9 cellular contexts compared by ENCODE assay signal in genomic region chr3:197027896-197028710, GRCh38. TPM values are rescaled to one million over a fixed set of nuclear protein-coding genes. Genes with fewer than 3 reads are reported as not detected.
A peak's percentile ranks its signal among the peaks of the same experiment; 100 is the strongest.
DNase-seq lines count a peak whose midpoint lies in the region; ATAC-seq and TF ChIP-seq lines count a peak whose summit lies in the region.
"Had no signal": no experiment of that assay in that cellular context is flagged by ENCODE, and none has a peak within 500 bp of the region (broad histone marks: within the 10 kb centered on the region; RNA-seq: fewer than 3 reads in every experiment).

No MANE protein-coding gene starts in this region.

- peaks cover 15% of the 10 kb centered on the region for H3K27me3 Mint-ChIP-seq in CD8-positive, alpha-beta T cell (ENCODE audit: low read depth)
- H3K27me3 Mint-ChIP-seq in activated naive CD8-positive, alpha-beta T cell treated with anti-CD3 and anti-CD28 coated beads for 36 hours: peaks cover 20% of the 10 kb centered on the region

- H3K36me3 Mint-ChIP-seq in CD8-positive, alpha-beta T cell: no peaks in the 10 kb centered on the region
- H3K36me3 Mint-ChIP-seq in activated naive CD8-positive, alpha-beta T cell treated with anti-CD3 and anti-CD28 coated beads for 36 hours: no peaks in the 10 kb centered on the region

- 93 to 95% methylated on average over 13 to 20 of the region's 21 CpGs for WGBS in mesodermal cell (ENCODE audit: insufficient coverage in 2 of 2), 2 experiments

- no peak overlapping the region for H3K4me3 ChIP-seq in CD8-positive, alpha-beta T cell (ENCODE audit: low read depth, low read length)
- H3K4me3 ChIP-seq in H7 (ENCODE audit: insufficient read depth, low read depth, low read length) (peak overlapping the region; percentile 67), mesodermal cell (ENCODE audit: extremely low read depth, insufficient read depth, low read length, poor library complexity, severe bottlenecking) (peak overlapping the region; percentile 63), tibial artery (peak overlapping the region in 1 of 2 donors; percentile 36)

- peak in 1 of 7 experiments; percentile 9 for DNase-seq in CD8-positive, alpha-beta T cell
- no peak for DNase-seq in H7
- DNase-seq in activated naive CD8-positive, alpha-beta T cell treated with anti-CD3 and anti-CD28 coated beads for 36 hours: no peak
- no peak for DNase-seq in activated effector memory CD4-positive, alpha-beta T cell treated with Interleukin-2 at 50 U/mL for 16 hours
- DNase-seq in tibial artery: no peak
- no peak for DNase-seq in caudate nucleus (lab: John Stamatoyannopoulos, UW)
- no peak for DNase-seq in sciatic nerve (ENCODE audit: low spot score)

- no peak for ATAC-seq in CD8-positive, alpha-beta T cell
- ATAC-seq in sciatic nerve: no peak

- H3K9me3 ChIP-seq in CD8-positive, alpha-beta T cell (ENCODE audit: low read length): no peaks in the 10 kb centered on the region
- H3K9me3 ChIP-seq in mesodermal cell (ENCODE audit: control insufficient read depth, low read length) (no peaks in the 10 kb centered on the region), tibial artery (no peaks in the 10 kb centered on the region)
- H3K9me3 ChIP-seq: pancreas had no signal

- H3K27ac Mint-ChIP-seq in CD8-positive, alpha-beta T cell: no peak overlapping the region
- no peak overlapping the region for H3K27ac Mint-ChIP-seq in activated naive CD8-positive, alpha-beta T cell treated with anti-CD3 and anti-CD28 coated beads for 36 hours

- H3K27me3 ChIP-seq in CD8-positive, alpha-beta T cell (ENCODE audit: insufficient read depth, low read length): no peaks in the 10 kb centered on the region
- H3K27me3 ChIP-seq in H7 (ENCODE audit: control insufficient read depth, insufficient read depth, low read length) (peaks cover 13% of the 10 kb centered on the region), tibial artery (peaks cover 0 to 58% of the 10 kb centered on the region in 2 donors)
- H3K27me3 ChIP-seq: pancreas had no signal

- CTCF ChIA-PET in CD8-positive, alpha-beta T cell (lab: Charles Lee): interaction anchor here (0.9 to 2.0 kb wide), 4 partner anchors 11 to 237 kb away, joined by 3 to 21 read pairs (median 3); no protein-coding TSS in a partner anchor

- no peak for TF ChIP-seq CTCF in CD8-positive, alpha-beta T cell (IDR thresholded peaks at IDR 0.05)
- TF ChIP-seq CTCF in tibial artery (IDR thresholded peaks at IDR 0.05): no peak

- intact Hi-C loops in CD8-positive, alpha-beta T cell (cut with DNase I, micrococcal nuclease): no loop called here
- intact Hi-C loops in tibial artery (cut with DNase I; ENCODE audit: low total_unique reads): no loop called here
- intact Hi-C loops in sciatic nerve (cut with DNase I): no loop called here

- H3K4me1 ChIP-seq in CD8-positive, alpha-beta T cell (ENCODE audit: insufficient read depth, low read length): peaks cover 22% of the 10 kb centered on the region
- peaks cover 31% of the 10 kb centered on the region for H3K4me1 ChIP-seq in mesodermal cell (ENCODE audit: control insufficient read depth, insufficient read depth, low read length, poor library complexity, severe bottlenecking)
- peaks cover 0 to 36% (median 23%) of the 10 kb centered on the region in 4 donors for H3K4me1 ChIP-seq in tibial artery

- H3K4me1 Mint-ChIP-seq in CD8-positive, alpha-beta T cell (ENCODE audit: low read depth): peaks cover 14% of the 10 kb centered on the region
- H3K4me1 Mint-ChIP-seq in activated naive CD8-positive, alpha-beta T cell treated with anti-CD3 and anti-CD28 coated beads for 36 hours: peaks cover 7% of the 10 kb centered on the region

- H3K36me3 ChIP-seq in CD8-positive, alpha-beta T cell (ENCODE audit: insufficient read depth, low read length): no peaks in the 10 kb centered on the region
- H3K36me3 ChIP-seq in H7 (replicated peaks; ENCODE audit: control insufficient read depth, insufficient read depth, low read length) (no peaks in the 10 kb centered on the region), mesodermal cell (ENCODE audit: control insufficient read depth, insufficient read depth, low read length) (no peaks in the 10 kb centered on the region), tibial artery (peaks cover 0 to 4% (median 0%) of the 10 kb centered on the region in 3 donors)
- H3K36me3 ChIP-seq: pancreas had no signal

- H3K4me3 Mint-ChIP-seq in CD8-positive, alpha-beta T cell: peak overlapping the region; percentile 77
- H3K4me3 Mint-ChIP-seq in activated naive CD8-positive, alpha-beta T cell treated with anti-CD3 and anti-CD28 coated beads for 36 hours: peak overlapping the region; percentile 73

- H3K9me3 Mint-ChIP-seq in CD8-positive, alpha-beta T cell: no peaks in the 10 kb centered on the region
- no peaks in the 10 kb centered on the region for H3K9me3 Mint-ChIP-seq in activated naive CD8-positive, alpha-beta T cell treated with anti-CD3 and anti-CD28 coated beads for 36 hours

- H3K27ac ChIP-seq in CD8-positive, alpha-beta T cell (ENCODE audit: low read depth, low read length): no peak overlapping the region
- H3K27ac ChIP-seq in mesodermal cell (ENCODE audit: low read depth, low read length, severe bottlenecking) (no peak overlapping the region), tibial artery (no peak overlapping the region), caudate nucleus (ENCODE audit: low read depth, low read length) (no peak overlapping the region)
- H3K27ac ChIP-seq: pancreas had no signal

- POLR2A ChIA-PET in CD8-positive, alpha-beta T cell (lab: Charles Lee): no interaction called here

RNA-seq across cellular contexts. Expression of gene MELTF, which starts 1.5 kb away (rescaled TPM):
- total RNA-seq in CD8-positive, alpha-beta T cell: under 1 TPM; 0.69 to 0.87 TPM
- 3.5 and 4.8 TPM in 2 replicates for total RNA-seq in H7 (2014; rRNA removed; shearing (Covaris generic))
- total RNA-seq in activated naive CD8-positive, alpha-beta T cell treated with anti-CD3 and anti-CD28 coated beads for 36 hours: 1 to 10 TPM; 2.7 TPM
- polyA plus RNA-seq in mesodermal cell (2013, experiment 1 of 2): 16.4 TPM
- 11.8 TPM for polyA plus RNA-seq in mesodermal cell (2013, experiment 2 of 2)
- 5.3 TPM for total RNA-seq in sciatic nerve

RNA-seq across cellular contexts. Expression of gene PIGZ, which starts 59.5 kb away (rescaled TPM):
- not detected for total RNA-seq in CD8-positive, alpha-beta T cell
- total RNA-seq in H7 (2014; rRNA removed; shearing (Covaris generic)): 0.55 and 1.2 TPM in 2 replicates
- total RNA-seq in activated naive CD8-positive, alpha-beta T cell treated with anti-CD3 and anti-CD28 coated beads for 36 hours: under 1 TPM; 0.27 to 0.38 TPM
- polyA plus RNA-seq in mesodermal cell (2013, experiment 1 of 2): 0.44 TPM
- polyA plus RNA-seq in mesodermal cell (2013, experiment 2 of 2): 0.25 TPM
- total RNA-seq in sciatic nerve: 5.4 TPM
